In genomic region chr2:42971947-42972736, GRCh38 we compare ENCODE assay signal across 12 cellular contexts.
DNase-seq lines count a peak whose midpoint lies in the region; ATAC-seq and TF ChIP-seq lines count a peak whose summit lies in the region.
"Had no signal": no experiment of that assay in that cellular context is flagged by ENCODE, and none has a peak within 500 bp of the region (broad histone marks: within the 10 kb centered on the region; RNA-seq: fewer than 3 reads in every experiment).

No MANE protein-coding gene starts in this region.

- peaks cover 6% of the 10 kb centered on the region for H3K4me1 Mint-ChIP-seq in activated T-helper 17 cell treated with anti-CD3 and anti-CD28 coated beads, Interleukin-2, amount 50 U/mL, for 72 hours

- H3K27ac Mint-ChIP-seq in activated naive CD4-positive, alpha-beta T cell treated with anti-CD3 and anti-CD28 coated beads, Interleukin-2, amount 50 U/mL, for 72 hours = no peak overlapping the region
- H3K27ac Mint-ChIP-seq in activated T-helper 17 cell treated with anti-CD3 and anti-CD28 coated beads, Interleukin-2, amount 50 U/mL, for 72 hours = no peak overlapping the region

- H3K27ac ChIP-seq in foreskin keratinocyte = peak overlapping the region; percentile 71
- peak overlapping the region; percentile 62 for H3K27ac ChIP-seq in vagina
- H3K27ac ChIP-seq: cardiac muscle cell had no signal

- intact Hi-C loops in vagina (cut with DNase I) (no loop called here), Right ventricle myocardium inferior (cut with DNase I) (no loop called here)

- H3K36me3 ChIP-seq in vagina = no peaks in the 10 kb centered on the region
- H3K36me3 ChIP-seq: cardiac muscle cell had no signal

- peak; percentile 52 to 87 for ATAC-seq in activated naive CD4-positive, alpha-beta T cell treated with anti-CD3 and anti-CD28 coated beads, Interleukin-2, amount 50 U/mL, for 72 hours
- peak; percentile 64 for ATAC-seq in activated T-helper 17 cell treated with anti-CD3 and anti-CD28 coated beads, Interleukin-2, amount 50 U/mL, for 72 hours (replicated peaks)
- no peak for ATAC-seq in foreskin keratinocyte
- ATAC-seq in Right ventricle myocardium inferior = no peak
- no peak for ATAC-seq in GM21423 (IDR thresholded peaks at IDR 0.05; ENCODE audit: unreplicated experiment)
- ATAC-seq: esophagus mucosa had no signal

- DNase-seq in activated naive CD4-positive, alpha-beta T cell treated with anti-CD3 and anti-CD28 coated beads, Interleukin-2, amount 50 U/mL, for 72 hours (ENCODE audit: low spot score in 2 of 2) = no peak
- DNase-seq in activated naive CD4-positive, alpha-beta T cell treated with anti-CD3 and anti-CD28 coated beads, Interleukin-2, amount 50 U/mL, for 16 hours = no peak
- DNase-seq in foreskin keratinocyte = peak; percentile 75 to 81
- DNase-seq in vagina (ENCODE audit: extremely low spot score in 2 of 2) = no peak
- DNase-seq in Right ventricle myocardium inferior (ENCODE audit: missing footprints) = no peak
- DNase-seq in stimulated activated CD4-positive, alpha-beta T cell treated with anti-CD3 and anti-CD28 coated beads, Interleukin-2, amount 100 ng/mL, for 24 hours = no peak
- DNase-seq: NCI-H1930, NCI-H774 had no signal

- H3K4me3 ChIP-seq in vagina = no peak overlapping the region
- H3K4me3 ChIP-seq: cardiac muscle cell had no signal

- H3K27me3 Mint-ChIP-seq in activated T-helper 17 cell treated with anti-CD3 and anti-CD28 coated beads, Interleukin-2, amount 50 U/mL, for 72 hours = peaks cover 2% of the 10 kb centered on the region

- peaks cover 20% of the 10 kb centered on the region for H3K4me1 ChIP-seq in foreskin keratinocyte
- H3K4me1 ChIP-seq in vagina = peaks cover 54% of the 10 kb centered on the region

- no peaks in the 10 kb centered on the region for H3K36me3 Mint-ChIP-seq in activated naive CD4-positive, alpha-beta T cell treated with anti-CD3 and anti-CD28 coated beads, Interleukin-2, amount 50 U/mL, for 72 hours
- H3K36me3 Mint-ChIP-seq in activated T-helper 17 cell treated with anti-CD3 and anti-CD28 coated beads, Interleukin-2, amount 50 U/mL, for 72 hours (ENCODE audit: low read depth) = no peaks in the 10 kb centered on the region

- no peaks in the 10 kb centered on the region for H3K9me3 ChIP-seq in vagina

- no peak for TF ChIP-seq CTCF in foreskin keratinocyte (conservative IDR thresholded peaks at IDR 0.05)
- TF ChIP-seq CTCF in vagina (IDR thresholded peaks at IDR 0.05) = no peak

- H3K27me3 ChIP-seq in foreskin keratinocyte (no peaks in the 10 kb centered on the region), vagina (no peaks in the 10 kb centered on the region)
- H3K27me3 ChIP-seq: cardiac muscle cell had no signal

- H3K9me3 Mint-ChIP-seq in activated naive CD4-positive, alpha-beta T cell treated with anti-CD3 and anti-CD28 coated beads, Interleukin-2, amount 50 U/mL, for 72 hours = no peaks in the 10 kb centered on the region
- H3K9me3 Mint-ChIP-seq in activated T-helper 17 cell treated with anti-CD3 and anti-CD28 coated beads, Interleukin-2, amount 50 U/mL, for 72 hours = no peaks in the 10 kb centered on the region

- TF ChIP-seq POLR2A in vagina (IDR thresholded peaks at IDR 0.05) = no peak

- H3K4me3 Mint-ChIP-seq in activated T-helper 17 cell treated with anti-CD3 and anti-CD28 coated beads, Interleukin-2, amount 50 U/mL, for 72 hours = no peak overlapping the region

Comparison
In these comparisons a context has a peak if more than half of its experiments do, and no peak if none do; other contexts are left out.
1. ATAC-seq: peak in activated naive CD4-positive, alpha-beta T cell treated with anti-CD3 and anti-CD28 coated beads, Interleukin-2, amount 50 U/mL, for 72 hours (2 of 2) and activated T-helper 17 cell treated with anti-CD3 and anti-CD28 coated beads, Interleukin-2, amount 50 U/mL, for 72 hours (single experiment); none in foreskin keratinocyte (single experiment), Right ventricle myocardium inferior (single experiment) and GM21423 (single experiment).
2. DNase-seq: peak in foreskin keratinocyte (2 of 2); none in activated naive CD4-positive, alpha-beta T cell treated with anti-CD3 and anti-CD28 coated beads, Interleukin-2, amount 50 U/mL, for 72 hours (0 of 2), activated naive CD4-positive, alpha-beta T cell treated with anti-CD3 and anti-CD28 coated beads, Interleukin-2, amount 50 U/mL, for 16 hours (single experiment), vagina (0 of 2), Right ventricle myocardium inferior (single experiment) and stimulated activated CD4-positive, alpha-beta T cell treated with anti-CD3 and anti-CD28 coated beads, Interleukin-2, amount 100 ng/mL, for 24 hours (0 of 2).